ENCODE assay signal across 12 cellular contexts in the genomic region with DNA sequence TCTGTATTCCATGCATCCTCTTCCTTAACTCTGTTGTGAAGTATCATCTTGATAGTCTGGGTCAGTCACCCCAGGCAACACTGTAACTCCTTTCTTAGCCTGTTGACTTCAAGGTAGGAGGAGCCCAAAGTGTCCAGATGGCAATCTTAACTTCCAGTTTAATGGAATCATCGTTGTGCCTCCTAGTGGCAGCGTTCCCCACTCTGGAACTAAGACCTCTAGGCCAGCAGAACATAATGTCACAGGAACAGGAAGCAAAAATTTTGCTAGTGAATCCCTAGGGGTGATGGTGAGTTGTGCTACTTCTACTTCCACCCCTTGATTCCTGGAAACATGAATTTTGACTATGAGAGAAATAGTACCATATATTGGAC. TPM values are rescaled to one million over a fixed set of nuclear protein-coding genes. Genes with fewer than 3 reads are reported as not detected.
"Had no signal": no experiment of that assay in that cellular context is flagged by ENCODE, and none has a peak within 500 bp of the region (broad histone marks: within the 10 kb centered on the region; RNA-seq: fewer than 3 reads in every experiment).

No MANE protein-coding gene starts in this region.

- H3K36me3 ChIP-seq: gastroesophageal sphincter, tibial nerve had no signal

- H3K9me3 Mint-ChIP-seq: activated naive CD8-positive, alpha-beta T cell treated with anti-CD3 and anti-CD28 coated beads, Interleukin-2, amount 10 ng/mL, durations not matched to agents 7 days and 5 days; T-helper 2 cell treated with Interferon-gamma antibody and Interleukin-4, amounts not matched to agents 5 μg/mL and 100 μg/mL, for 36 hours had no signal

- H3K4me1 ChIP-seq: gastroesophageal sphincter, tibial nerve had no signal

- H3K27me3 ChIP-seq: gastroesophageal sphincter, tibial nerve had no signal

- H3K9me3 ChIP-seq: gastroesophageal sphincter, mucosa of descending colon, tibial nerve had no signal

- H3K27me3 Mint-ChIP-seq: activated naive CD8-positive, alpha-beta T cell treated with anti-CD3 and anti-CD28 coated beads, Interleukin-2, amount 10 ng/mL, durations not matched to agents 7 days and 5 days; effector memory CD8-positive, alpha-beta T cell had no signal

- H3K4me1 Mint-ChIP-seq: activated naive CD8-positive, alpha-beta T cell treated with anti-CD3 and anti-CD28 coated beads, Interleukin-2, amount 10 ng/mL, durations not matched to agents 7 days and 5 days; naive thymus-derived CD8-positive, alpha-beta T cell had no signal

- H3K4me3 ChIP-seq: gastroesophageal sphincter, mucosa of descending colon, tibial nerve had no signal

- H3K27ac Mint-ChIP-seq: activated naive CD8-positive, alpha-beta T cell treated with anti-CD3 and anti-CD28 coated beads, Interleukin-2, amount 10 ng/mL, durations not matched to agents 7 days and 5 days; activated T-helper 1 cell treated with anti-CD3 and anti-CD28 coated beads, Interleukin-12 subunit alpha, Interleukin-12 subunit beta, Interleukin-2, Interleukin-4 antibody, amounts not matched to agents 30 ng/mL and 10 ng/mL and 1 ng/mL, durations not matched to agents 14 hours and 24 hours and 36 hours; effector memory CD8-positive, alpha-beta T cell; naive thymus-derived CD8-positive, alpha-beta T cell; stimulated activated naive B cell treated with anti-CD40 and anti-IgM and Interleukin-4, amounts not matched to agents 10 μg/mL and 1 μg/mL and 100 μg/mL, for 72 hours; T-helper 2 cell treated with Interferon-gamma antibody and Interleukin-4, amounts not matched to agents 5 μg/mL and 100 μg/mL, for 36 hours had no signal

- H3K4me3 Mint-ChIP-seq: activated naive CD8-positive, alpha-beta T cell treated with anti-CD3 and anti-CD28 coated beads, Interleukin-2, amount 10 ng/mL, durations not matched to agents 7 days and 5 days; activated T-helper 1 cell treated with anti-CD3 and anti-CD28 coated beads, Interleukin-12 subunit alpha, Interleukin-12 subunit beta, Interleukin-2, Interleukin-4 antibody, amounts not matched to agents 30 ng/mL and 10 ng/mL and 1 ng/mL, durations not matched to agents 14 hours and 24 hours and 36 hours; effector memory CD8-positive, alpha-beta T cell; naive thymus-derived CD8-positive, alpha-beta T cell; stimulated activated naive B cell treated with anti-CD40 and anti-IgM and Interleukin-4, amounts not matched to agents 10 μg/mL and 1 μg/mL and 100 μg/mL, for 72 hours; T-helper 2 cell treated with Interferon-gamma antibody and Interleukin-4, amounts not matched to agents 5 μg/mL and 100 μg/mL, for 36 hours had no signal

- H3K36me3 Mint-ChIP-seq: activated naive CD8-positive, alpha-beta T cell treated with anti-CD3 and anti-CD28 coated beads, Interleukin-2, amount 10 ng/mL, durations not matched to agents 7 days and 5 days; naive thymus-derived CD8-positive, alpha-beta T cell; stimulated activated naive B cell treated with anti-CD40 and anti-IgM and Interleukin-4, amounts not matched to agents 10 μg/mL and 1 μg/mL and 100 μg/mL, for 72 hours had no signal

- DNase-seq: activated naive CD4-positive, alpha-beta T cell; activated naive CD8-positive, alpha-beta T cell treated with anti-CD3 and anti-CD28 coated beads, Interleukin-2, amount 10 ng/mL, durations not matched to agents 7 days and 5 days; effector memory CD8-positive, alpha-beta T cell; erythroblast; naive thymus-derived CD8-positive, alpha-beta T cell; stimulated activated CD4-positive, alpha-beta T cell treated with anti-CD3 and anti-CD28 coated beads, Interleukin-2, amount 100 ng/mL, for 48 hours; stimulated activated naive B cell treated with anti-CD40 and anti-IgM and Interleukin-4, amounts not matched to agents 10 μg/mL and 1 μg/mL and 100 μg/mL, for 72 hours had no signal

- H3K27ac ChIP-seq: gastroesophageal sphincter, tibial nerve had no signal

RNA-seq across cellular contexts. Expression of a gene that starts 11.7 kb away (rescaled TPM):
- total RNA-seq: tibial nerve had no signal
- polyA plus RNA-seq: naive thymus-derived CD8-positive, alpha-beta T cell had no signal
